ENCODE assay signal across 16 cellular contexts in the genomic region with DNA sequence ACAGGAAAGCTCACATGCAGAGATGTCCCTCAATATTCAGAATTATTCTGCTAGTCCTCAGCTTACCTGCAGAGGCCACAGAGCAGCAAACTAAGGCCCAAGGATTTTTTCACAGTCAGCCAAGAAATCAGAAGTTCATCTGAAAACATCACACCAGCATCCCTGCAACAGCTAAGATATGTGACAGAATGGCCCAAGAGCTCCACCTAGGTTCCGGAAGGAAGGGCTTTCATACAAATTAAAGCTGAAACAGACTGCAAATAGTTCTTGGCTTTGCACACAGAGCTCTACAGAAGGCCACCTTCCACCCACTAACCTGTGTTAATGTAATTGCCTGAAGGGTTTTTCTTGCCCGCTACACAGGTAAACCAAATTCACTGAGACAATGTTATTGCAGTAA.
DNase-seq lines count a peak whose midpoint lies in the region; ATAC-seq, FAIRE-seq and TF ChIP-seq lines count a peak whose summit lies in the region.
"Had no signal": no experiment of that assay in that cellular context is flagged by ENCODE, and none has a peak within 500 bp of the region (broad histone marks: within the 10 kb centered on the region; RNA-seq: fewer than 3 reads in every experiment).

No MANE protein-coding gene starts in this region.

- CTCF ChIA-PET in HepG2 (lab: Yijun Ruan, JAX; ENCODE audit: low intra/inter-chr PET ratio, low total read pairs) = no interaction called here

- no peaks in the 10 kb centered on the region for H3K9me2 ChIP-seq in OCI-LY1 (ENCODE audit: low read depth, low read length)

- in situ Hi-C loops in HepG2 (cut with HindIII; ENCODE audit: extremely low pct_ligation_motif_present, low pct_unique_long_range_greater_than_20kb) = no loop called here

- no peaks in the 10 kb centered on the region for H4K20me1 ChIP-seq in HepG2 (ENCODE audit: insufficient read depth, low read length)
- H4K20me1 ChIP-seq in OCI-LY1 (ENCODE audit: insufficient read depth, low read length) = no peaks in the 10 kb centered on the region

- H3K4me3 Mint-ChIP-seq in endodermal cell = no peak overlapping the region
- H3K4me3 Mint-ChIP-seq: CD4-positive, CD25-positive, alpha-beta regulatory T cell had no signal

- H3K9me3 Mint-ChIP-seq in endodermal cell = peaks cover 17% of the 10 kb centered on the region

- 0 out of 5 replicates have a peak, but pooled peaks cover 0 to 4% of the 10 kb centered on the region in 2 experiments for H3K27me3 ChIP-seq in HepG2 (ENCODE audit: control insufficient read depth in 1 of 2, insufficient read depth in 2 of 2, low read length in 2 of 2)
- H3K27me3 ChIP-seq in right lobe of liver = no peaks in the 10 kb centered on the region
- no peaks in the 10 kb centered on the region for H3K27me3 ChIP-seq in OCI-LY1 (ENCODE audit: insufficient read depth, low read length)
- H3K27me3 ChIP-seq in endodermal cell (ENCODE audit: control insufficient read depth, insufficient read depth, low read length, poor library complexity, severe bottlenecking) = no peaks in the 10 kb centered on the region
- no peaks in the 10 kb centered on the region for H3K27me3 ChIP-seq in effector memory CD4-positive, alpha-beta T cell (replicated peaks; ENCODE audit: control insufficient read depth, insufficient read depth, low read length, poor library complexity, severe bottlenecking)

- TF ChIP-seq CTCF in HepG2 (CRISPR knock-in tag; IDR thresholded peaks at IDR 0.05) (0 out of 2 replicates have a peak, but pooled peaks have one; percentile 8), right lobe of liver (IDR thresholded peaks at IDR 0.05) (peak in 2 of 4 donors; percentile 11 to 34), OCI-LY1 (IDR thresholded peaks at IDR 0.05; ENCODE audit: low read length) (peak; percentile 52), endodermal cell (conservative IDR thresholded peaks at IDR 0.05) (peak; percentile 40)

- TF ChIP-seq RAD21 in HepG2 (CRISPR knock-in tag; IDR thresholded peaks at IDR 0.05) = no peak

- H3K4me1 ChIP-seq in HepG2 (ENCODE audit: insufficient read depth, low read length) (no peaks in the 10 kb centered on the region), right lobe of liver (peaks cover 0 to 16% (median 5%) of the 10 kb centered on the region in 4 donors), OCI-LY1 (ENCODE audit: insufficient read depth, low read length, severe bottlenecking) (no peaks in the 10 kb centered on the region), endodermal cell (ENCODE audit: control insufficient read depth, insufficient read depth, low read length) (no peaks in the 10 kb centered on the region)
- no peaks in the 10 kb centered on the region for H3K4me1 ChIP-seq in effector memory CD4-positive, alpha-beta T cell (ENCODE audit: control insufficient read depth, insufficient read depth, low read length, poor library complexity, severe bottlenecking)

- DNase-seq in HepG2 (ENCODE audit: low spot score) (no peak), right lobe of liver (no peak), endodermal cell (no peak), mesenteric fat pad (ENCODE audit: low spot score) (no peak)
- DNase-seq in effector memory CD4-positive, alpha-beta T cell = no peak
- DNase-seq: CD4-positive, CD25-positive, alpha-beta regulatory T cell; DMS53; NCI-H1048; NCI-H146; NCI-H226 had no signal

- H3K9ac ChIP-seq in HepG2 (ENCODE audit: insufficient read depth, low read depth, low read length) (no peak overlapping the region), OCI-LY1 (ENCODE audit: low read length) (no peak overlapping the region), endodermal cell (ENCODE audit: extremely low read depth, low read length, poor library complexity, severe bottlenecking) (no peak overlapping the region)

- H3K4me3 ChIP-seq in HepG2 (replicated peaks in 1 of 3; ENCODE audit: insufficient read depth in 1 of 3, low read depth in 2 of 3, low read length in 3 of 3) (no peak overlapping the region), right lobe of liver (no peak overlapping the region), OCI-LY1 (ENCODE audit: low read depth, low read length, poor library complexity, severe bottlenecking) (no peak overlapping the region), endodermal cell (ENCODE audit: low read length) (no peak overlapping the region)
- H3K4me3 ChIP-seq in effector memory CD4-positive, alpha-beta T cell (ENCODE audit: insufficient read depth, low read depth, low read length, poor library complexity, severe bottlenecking) = no peak overlapping the region

- no TSS peak for BruUV-seq in HepG2 (replicated peaks; lab: Mats Ljungman, UMichigan)

- no peak; the same call in 2 of the 3 replicates for ATAC-seq in HepG2
- ATAC-seq in right lobe of liver = no peak
- ATAC-seq in GM19463 (IDR thresholded peaks at IDR 0.05; ENCODE audit: unreplicated experiment) = no peak
- no peak for ATAC-seq in GM19324 (IDR thresholded peaks at IDR 0.05; ENCODE audit: low FRiP score, unreplicated experiment)
- ATAC-seq: HCT116, Right ventricle myocardium inferior had no signal

- WGBS in HepG2 (ENCODE audit: low lambda C conversion rate) = 32% methylated on average over 2 of the region's 2 CpGs
- 70% methylated on average over 2 of the region's 2 CpGs for WGBS in right lobe of liver (ENCODE audit: insufficient coverage, low coverage, low lambda C conversion rate, missing lambda C conversion rate)
- WGBS in endodermal cell (ENCODE audit: insufficient coverage in 1 of 2, insufficient read length in 1 of 2), 2 experiments = 85 to 100% methylated on average over 1 to 2 of the region's 2 CpGs

- TF ChIP-seq EP300 in HepG2 (IDR thresholded peaks at IDR 0.05; ENCODE audit: low read depth in 2 of 2, low read length in 2 of 2) (no peak), HepG2 (CRISPR knock-in tag; IDR thresholded peaks at IDR 0.05; ENCODE audit: borderline replicate concordance) (no peak)

- H3K36me3 ChIP-seq in HepG2 (replicated peaks in 1 of 2; ENCODE audit: control insufficient read depth in 1 of 2, insufficient read depth in 2 of 2, low read length in 2 of 2) = no peaks in the 10 kb centered on the region
- H3K36me3 ChIP-seq in right lobe of liver = no peaks in the 10 kb centered on the region
- H3K36me3 ChIP-seq in OCI-LY1 (ENCODE audit: insufficient read depth, low read length) = no peaks in the 10 kb centered on the region
- H3K36me3 ChIP-seq in endodermal cell (ENCODE audit: control insufficient read depth, insufficient read depth, low read length) = no peaks in the 10 kb centered on the region
- H3K36me3 ChIP-seq in effector memory CD4-positive, alpha-beta T cell (ENCODE audit: control insufficient read depth, insufficient read depth, low read length) = no peaks in the 10 kb centered on the region

- H3K79me2 ChIP-seq in HepG2 (ENCODE audit: insufficient read depth, low read length) (no peaks in the 10 kb centered on the region), OCI-LY1 (ENCODE audit: insufficient read depth, low read length) (no peaks in the 10 kb centered on the region)

- intact Hi-C loops in HepG2 (cut with micrococcal nuclease; ENCODE audit: unreplicated experiment) = no loop called here
- intact Hi-C loops in right lobe of liver (cut with DNase I) = no loop called here

- H3K9me3 ChIP-seq in HepG2 (ENCODE audit: low read length) (no peaks in the 10 kb centered on the region), right lobe of liver (no peaks in the 10 kb centered on the region), OCI-LY1 (ENCODE audit: low read length) (no peaks in the 10 kb centered on the region), endodermal cell (ENCODE audit: control insufficient read depth, low read length) (peaks cover 10% of the 10 kb centered on the region)
- H3K9me3 ChIP-seq in effector memory CD4-positive, alpha-beta T cell (ENCODE audit: control insufficient read depth, low read length) = no peaks in the 10 kb centered on the region

- no peak overlapping the region for H3K4me2 ChIP-seq in HepG2 (ENCODE audit: low read depth, low read length)
- no peak overlapping the region for H3K4me2 ChIP-seq in OCI-LY1 (ENCODE audit: low read length)

- TF ChIP-seq POLR2A in HepG2 (IDR thresholded peaks at IDR 0.05; ENCODE audit: insufficient read depth in 1 of 2, low read depth in 2 of 2, low read length in 2 of 2) (no peak), right lobe of liver (IDR thresholded peaks at IDR 0.05) (no peak)

- no peaks in the 10 kb centered on the region for H3F3A ChIP-seq in OCI-LY1 (ENCODE audit: insufficient read depth, low read length)

- no peak for FAIRE-seq in HepG2 (lab: Jason Lieb, UNC)
- FAIRE-seq: G401.6 had no signal

- no peaks in the 10 kb centered on the region for H3K27me3 Mint-ChIP-seq in endodermal cell (ENCODE audit: insufficient read depth)

- peaks cover 9% of the 10 kb centered on the region for H3K4me1 Mint-ChIP-seq in endodermal cell
- H3K4me1 Mint-ChIP-seq: CD4-positive, CD25-positive, alpha-beta regulatory T cell had no signal

- no peak overlapping the region for H3K27ac Mint-ChIP-seq in endodermal cell

- H3K36me3 Mint-ChIP-seq in endodermal cell (ENCODE audit: low read depth) = no peaks in the 10 kb centered on the region
- H3K36me3 Mint-ChIP-seq: CD4-positive, CD25-positive, alpha-beta regulatory T cell had no signal

- H2AFZ ChIP-seq in HepG2 (ENCODE audit: low read length) (no peak overlapping the region), OCI-LY1 (ENCODE audit: low read length) (no peak overlapping the region)

- H3K27ac ChIP-seq in HepG2 (ENCODE audit: extremely low read length, insufficient read depth, low read length) (no peak overlapping the region), right lobe of liver (no peak overlapping the region), OCI-LY1 (ENCODE audit: low read depth, low read length, poor library complexity, severe bottlenecking) (no peak overlapping the region), endodermal cell (ENCODE audit: low read depth, low read length) (no peak overlapping the region)
- H3K27ac ChIP-seq in effector memory CD4-positive, alpha-beta T cell (ENCODE audit: insufficient read depth, low read length, poor library complexity, severe bottlenecking) = no peak overlapping the region

- POLR2A ChIA-PET in HepG2 (lab: Yijun Ruan, JAX) = no interaction called here

TF ChIP-seq in HepG2, 621 proteins besides CTCF, POLR2A, EP300 and RAD21 (continues in another document):
- TF ChIP-seq ZNF564 (CRISPR knock-in tag; IDR thresholded peaks at IDR 0.05) (no peak), ZNF780A (CRISPR knock-in tag; IDR thresholded peaks at IDR 0.05) (no peak), GATAD1 (CRISPR knock-in tag; IDR thresholded peaks at IDR 0.05) (no peak), TEAD2 (CRISPR knock-in tag; IDR thresholded peaks at IDR 0.05) (no peak)
